ENCODE assay signal across 15 cellular contexts in genomic region chr4:79651516-79651915, GRCh38.
DNase-seq lines count a peak whose midpoint lies in the region; ATAC-seq and TF ChIP-seq lines count a peak whose summit lies in the region.
"Had no signal": no experiment of that assay in that cellular context is flagged by ENCODE, and none has a peak within 500 bp of the region (broad histone marks: within the 10 kb centered on the region; RNA-seq: fewer than 3 reads in every experiment).

No MANE protein-coding gene starts in this region.

- TF ChIP-seq CTCF in left lung (IDR thresholded peaks at IDR 0.05) (no peak), upper lobe of right lung (IDR thresholded peaks at IDR 0.05) (no peak)

- H3K27me3 ChIP-seq in left lung (no peaks in the 10 kb centered on the region), upper lobe of right lung (no peaks in the 10 kb centered on the region)
- H3K27me3 ChIP-seq: testis had no signal

- H3K4me1 ChIP-seq in left lung (peaks cover 5 to 7% of the 10 kb centered on the region in 2 donors), upper lobe of right lung (no peaks in the 10 kb centered on the region)
- H3K4me1 ChIP-seq: A549, testis had no signal

- H3K36me3 ChIP-seq in left lung (no peaks in the 10 kb centered on the region), upper lobe of right lung (no peaks in the 10 kb centered on the region)

- H3K4me3 ChIP-seq in left lung (no peak overlapping the region), upper lobe of right lung (no peak overlapping the region)
- H3K4me3 ChIP-seq: A549, testis had no signal

- intact Hi-C loops in left lung (cut with DNase I) (no loop called here), upper lobe of right lung (cut with DNase I) (no loop called here)

- ATAC-seq in left lung (peak; percentile 37), upper lobe of right lung (no peak), GM21381 (IDR thresholded peaks at IDR 0.05; ENCODE audit: unreplicated experiment) (no peak), HG03175 (IDR thresholded peaks at IDR 0.05; ENCODE audit: unreplicated experiment) (no peak)
- ATAC-seq: A549; activated CD8-positive, alpha-beta T cell treated with anti-CD3 and anti-CD28 coated beads, Interleukin-2, amount 10 ng/mL, durations not matched to agents 7 days and 5 days had no signal

- DNase-seq in NCI-H748 (lab: John Stamatoyannopoulos, UW; ENCODE audit: unreplicated experiment) (peak; percentile 9), NCI-H748 treated with DMSO at 0.1 percent for 48 hours (lab: John Stamatoyannopoulos, UW) (no peak), dermis blood vessel endothelial cell (peak; percentile 11), left lung (no peak), upper lobe of right lung (no peak), NCI-H446 treated with DMSO at 0.1 percent for 48 hours (lab: John Stamatoyannopoulos, UW) (no peak)
- DNase-seq: activated CD8-positive, alpha-beta T cell treated with anti-CD3 and anti-CD28 coated beads, Interleukin-2, amount 10 ng/mL, durations not matched to agents 7 days and 5 days; activated naive CD4-positive, alpha-beta T cell; NCI-H2227 treated with DMSO at 0.1 percent for 48 hours; right cardiac atrium; T-helper 9 cell; testis had no signal

- H3K9me3 ChIP-seq in left lung (no peaks in the 10 kb centered on the region), upper lobe of right lung (no peaks in the 10 kb centered on the region)
- H3K9me3 ChIP-seq: A549, testis had no signal

- H3K27ac ChIP-seq in left lung (peak overlapping the region in 1 of 2 donors; percentile 37), upper lobe of right lung (peak overlapping the region; percentile 8)
- H3K27ac ChIP-seq: A549, testis had no signal

Comparison
In these comparisons a context has a peak if more than half of its experiments do, and no peak if none do; other contexts are left out.
1. DNase-seq: peak in NCI-H748 (single experiment) and dermis blood vessel endothelial cell (single experiment); none in NCI-H748 treated with DMSO at 0.1 percent for 48 hours (single experiment), left lung (0 of 2), upper lobe of right lung (single experiment) and NCI-H446 treated with DMSO at 0.1 percent for 48 hours (single experiment).